In the genomic region with DNA sequence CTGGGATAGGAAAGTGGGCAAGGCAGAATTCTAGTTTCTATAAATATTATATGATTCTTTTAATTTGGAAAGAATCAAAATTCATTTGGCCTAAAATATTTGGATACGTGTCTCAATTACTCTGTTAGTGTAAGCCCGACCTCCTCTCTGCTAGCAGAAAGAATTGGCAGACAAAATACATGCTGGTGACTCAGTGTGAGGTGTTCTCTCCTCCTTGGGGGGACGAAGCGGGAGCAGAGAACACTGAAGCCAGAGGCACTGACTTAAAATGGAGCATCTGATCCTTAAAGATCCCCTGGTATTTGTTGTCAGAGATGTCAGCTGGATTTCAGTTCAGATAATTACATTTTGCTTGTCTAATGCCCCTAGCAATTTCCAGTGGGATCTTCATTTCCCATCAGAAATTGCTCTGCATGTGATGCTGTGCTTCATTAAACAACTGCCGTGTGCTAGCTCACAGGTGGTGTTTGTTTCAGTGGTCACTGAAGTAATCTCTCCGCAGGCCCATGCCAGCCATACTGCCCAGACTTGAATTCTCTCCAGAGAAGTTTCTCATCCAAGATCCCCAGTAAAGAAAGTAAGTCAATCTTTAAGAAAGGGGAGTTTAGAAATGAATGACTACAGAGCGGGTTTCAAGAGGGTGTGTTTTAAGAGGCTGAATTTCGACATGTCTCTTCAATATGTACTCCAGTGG, we compare ENCODE assay signal across 12 cellular contexts.
DNase-seq lines count a peak whose midpoint lies in the region; ATAC-seq and TF ChIP-seq lines count a peak whose summit lies in the region.
"Had no signal": no experiment of that assay in that cellular context is flagged by ENCODE, and none has a peak within 500 bp of the region (broad histone marks: within the 10 kb centered on the region; RNA-seq: fewer than 3 reads in every experiment).

No MANE protein-coding gene starts in this region.

- H4K20me1 ChIP-seq in GM23338 (replicated peaks; ENCODE audit: insufficient read depth), result no peaks in the 10 kb centered on the region

- no peak overlapping the region for H3K4me2 ChIP-seq in GM23338

- H3K36me3 ChIP-seq in GM23338 (ENCODE audit: insufficient read depth), result no peaks in the 10 kb centered on the region

- H3F3A ChIP-seq in GM23338 (replicated peaks; ENCODE audit: low read depth), result no peaks in the 10 kb centered on the region

- DNase-seq in GM23338 (ENCODE audit: low spot score), result no peak
- DNase-seq in RWPE1 (ENCODE audit: low spot score), result peak; percentile 75
- no peak for DNase-seq in osteocyte (ENCODE audit: extremely low spot score, unreplicated experiment)
- no peak for DNase-seq in posterior cingulate gyrus
- DNase-seq in NCI-H2196 (lab: John Stamatoyannopoulos, UW; ENCODE audit: unreplicated experiment), result no peak
- DNase-seq in NCI-H345 (lab: John Stamatoyannopoulos, UW), result no peak
- DNase-seq: activated naive CD8-positive, alpha-beta T cell treated with anti-CD3 and anti-CD28 coated beads, Interleukin-2, amount 50 U/mL, for 24 hours; DMS79; stimulated activated naive CD4-positive, alpha-beta T cell had no signal

- no peak overlapping the region for H3K4me3 Mint-ChIP-seq in GM23338
- no peak overlapping the region for H3K4me3 Mint-ChIP-seq in osteocyte (ENCODE audit: unreplicated experiment)
- H3K4me3 Mint-ChIP-seq: activated naive CD8-positive, alpha-beta T cell treated with anti-CD3 and anti-CD28 coated beads, Interleukin-2, amount 50 U/mL, for 24 hours; T-helper 2 cell treated with Interferon-gamma antibody and Interleukin-4, amounts not matched to agents 5 μg/mL and 100 μg/mL, for 36 hours had no signal

- no peaks in the 10 kb centered on the region for H3K27me3 ChIP-seq in GM23338 (ENCODE audit: insufficient read depth)

- no peaks in the 10 kb centered on the region for H3K79me2 ChIP-seq in GM23338 (replicated peaks; ENCODE audit: insufficient read depth)

- no peak overlapping the region for H3K4me3 ChIP-seq in GM23338

- H3K27ac Mint-ChIP-seq in GM23338, result no peak overlapping the region
- H3K27ac Mint-ChIP-seq in osteocyte (ENCODE audit: unreplicated experiment), result peak overlapping the region; percentile 60
- H3K27ac Mint-ChIP-seq: activated naive CD8-positive, alpha-beta T cell treated with anti-CD3 and anti-CD28 coated beads, Interleukin-2, amount 50 U/mL, for 24 hours; T-helper 2 cell treated with Interferon-gamma antibody and Interleukin-4, amounts not matched to agents 5 μg/mL and 100 μg/mL, for 36 hours had no signal

- peaks cover 1% of the 10 kb centered on the region; the same call in 1 of the 3 replicates for H3K9me3 Mint-ChIP-seq in GM23338
- H3K9me3 Mint-ChIP-seq in osteocyte (ENCODE audit: unreplicated experiment), result no peaks in the 10 kb centered on the region
- H3K9me3 Mint-ChIP-seq: activated naive CD8-positive, alpha-beta T cell treated with anti-CD3 and anti-CD28 coated beads, Interleukin-2, amount 50 U/mL, for 24 hours; T-helper 2 cell treated with Interferon-gamma antibody and Interleukin-4, amounts not matched to agents 5 μg/mL and 100 μg/mL, for 36 hours had no signal

- H3K36me3 Mint-ChIP-seq in GM23338 (ENCODE audit: low read depth) (peaks cover 1% of the 10 kb centered on the region; the same call in 2 of the 3 replicates), osteocyte (ENCODE audit: unreplicated experiment) (no peaks in the 10 kb centered on the region)

- no peaks in the 10 kb centered on the region; the same call in 1 of the 2 replicates for H3K9me2 ChIP-seq in GM23338 (ENCODE audit: insufficient read depth)

- H3K27ac ChIP-seq in GM23338 (ENCODE audit: low read depth), result no peak overlapping the region
- H3K27ac ChIP-seq in RWPE1, result peak overlapping the region; percentile 44; the same call in 1 of the 2 replicates

- peaks cover 1% of the 10 kb centered on the region; the same call in 1 of the 3 replicates for H3K4me1 Mint-ChIP-seq in GM23338
- peaks cover 29% of the 10 kb centered on the region for H3K4me1 Mint-ChIP-seq in osteocyte (ENCODE audit: unreplicated experiment)
- H3K4me1 Mint-ChIP-seq: activated naive CD8-positive, alpha-beta T cell treated with anti-CD3 and anti-CD28 coated beads, Interleukin-2, amount 50 U/mL, for 24 hours had no signal

- ATAC-seq in GM23338 (no peak), esophagus mucosa (peak; percentile 67), GM21390 (IDR thresholded peaks at IDR 0.05; ENCODE audit: unreplicated experiment) (no peak)
- ATAC-seq: activated naive CD8-positive, alpha-beta T cell treated with anti-CD3 and anti-CD28 coated beads, Interleukin-2, amount 50 U/mL, for 24 hours had no signal

- CTCF ChIA-PET in RWPE1 (lab: Yijun Ruan, JAX), result no interaction called here

- intact Hi-C loops in posterior cingulate gyrus (cut with DNase I), result no loop called here

- no peaks in the 10 kb centered on the region for H3K4me1 ChIP-seq in GM23338 (ENCODE audit: insufficient read depth)

- TF ChIP-seq CTCF in GM23338 (conservative IDR thresholded peaks at IDR 0.05; ENCODE audit: low read depth in 2 of 2) (no peak), RWPE1 (conservative IDR thresholded peaks at IDR 0.05; ENCODE audit: low read depth) (no peak), osteocyte (IDR thresholded peaks at IDR 0.05) (no peak)

- H2AFZ ChIP-seq in GM23338, result peak overlapping the region; percentile 0; the same call in 1 of the 2 replicates

- H3K27me3 Mint-ChIP-seq in GM23338 (ENCODE audit: insufficient read depth, low read depth, poor library complexity) (peaks cover 2% of the 10 kb centered on the region), osteocyte (ENCODE audit: unreplicated experiment) (no peaks in the 10 kb centered on the region)
- H3K27me3 Mint-ChIP-seq: activated naive CD8-positive, alpha-beta T cell treated with anti-CD3 and anti-CD28 coated beads, Interleukin-2, amount 50 U/mL, for 24 hours had no signal

- POLR2A ChIA-PET in RWPE1 (lab: Yijun Ruan, JAX; ENCODE audit: low non-redundant PET), result no interaction called here

TF ChIP-seq in GM23338, 12 proteins besides CTCF, POLR2A, EP300 and RAD21:
- no peak for TF ChIP-seq JUNB (IDR thresholded peaks at IDR 0.05; ENCODE audit: unreplicated experiment)
- TF ChIP-seq, protein P1, sequence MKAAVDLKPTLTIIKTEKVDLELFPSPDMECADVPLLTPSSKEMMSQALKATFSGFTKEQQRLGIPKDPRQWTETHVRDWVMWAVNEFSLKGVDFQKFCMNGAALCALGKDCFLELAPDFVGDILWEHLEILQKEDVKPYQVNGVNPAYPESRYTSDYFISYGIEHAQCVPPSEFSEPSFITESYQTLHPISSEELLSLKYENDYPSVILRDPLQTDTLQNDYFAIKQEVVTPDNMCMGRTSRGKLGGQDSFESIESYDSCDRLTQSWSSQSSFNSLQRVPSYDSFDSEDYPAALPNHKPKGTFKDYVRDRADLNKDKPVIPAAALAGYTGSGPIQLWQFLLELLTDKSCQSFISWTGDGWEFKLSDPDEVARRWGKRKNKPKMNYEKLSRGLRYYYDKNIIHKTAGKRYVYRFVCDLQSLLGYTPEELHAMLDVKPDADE (IDR thresholded peaks at IDR 0.05), result no peak
- no peak for TF ChIP-seq CREB1 (CRISPR knock-in tag; IDR thresholded peaks at IDR 0.05; ENCODE audit: low read depth)
- no peak for TF ChIP-seq POLR2AphosphoS5 (IDR thresholded peaks at IDR 0.05; ENCODE audit: low read depth)
- TF ChIP-seq, protein P2, sequence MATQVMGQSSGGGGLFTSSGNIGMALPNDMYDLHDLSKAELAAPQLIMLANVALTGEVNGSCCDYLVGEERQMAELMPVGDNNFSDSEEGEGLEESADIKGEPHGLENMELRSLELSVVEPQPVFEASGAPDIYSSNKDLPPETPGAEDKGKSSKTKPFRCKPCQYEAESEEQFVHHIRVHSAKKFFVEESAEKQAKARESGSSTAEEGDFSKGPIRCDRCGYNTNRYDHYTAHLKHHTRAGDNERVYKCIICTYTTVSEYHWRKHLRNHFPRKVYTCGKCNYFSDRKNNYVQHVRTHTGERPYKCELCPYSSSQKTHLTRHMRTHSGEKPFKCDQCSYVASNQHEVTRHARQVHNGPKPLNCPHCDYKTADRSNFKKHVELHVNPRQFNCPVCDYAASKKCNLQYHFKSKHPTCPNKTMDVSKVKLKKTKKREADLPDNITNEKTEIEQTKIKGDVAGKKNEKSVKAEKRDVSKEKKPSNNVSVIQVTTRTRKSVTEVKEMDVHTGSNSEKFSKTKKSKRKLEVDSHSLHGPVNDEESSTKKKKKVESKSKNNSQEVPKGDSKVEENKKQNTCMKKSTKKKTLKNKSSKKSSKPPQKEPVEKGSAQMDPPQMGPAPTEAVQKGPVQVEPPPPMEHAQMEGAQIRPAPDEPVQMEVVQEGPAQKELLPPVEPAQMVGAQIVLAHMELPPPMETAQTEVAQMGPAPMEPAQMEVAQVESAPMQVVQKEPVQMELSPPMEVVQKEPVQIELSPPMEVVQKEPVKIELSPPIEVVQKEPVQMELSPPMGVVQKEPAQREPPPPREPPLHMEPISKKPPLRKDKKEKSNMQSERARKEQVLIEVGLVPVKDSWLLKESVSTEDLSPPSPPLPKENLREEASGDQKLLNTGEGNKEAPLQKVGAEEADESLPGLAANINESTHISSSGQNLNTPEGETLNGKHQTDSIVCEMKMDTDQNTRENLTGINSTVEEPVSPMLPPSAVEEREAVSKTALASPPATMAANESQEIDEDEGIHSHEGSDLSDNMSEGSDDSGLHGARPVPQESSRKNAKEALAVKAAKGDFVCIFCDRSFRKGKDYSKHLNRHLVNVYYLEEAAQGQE (IDR thresholded peaks at IDR 0.05; ENCODE audit: unreplicated experiment), result no peak
- no peak for TF ChIP-seq EZH2phosphoT487 (IDR thresholded peaks at IDR 0.05; ENCODE audit: unreplicated experiment)
- no peak for TF ChIP-seq ZNF114 (CRISPR knock-in tag; IDR thresholded peaks at IDR 0.05)
- no peak for TF ChIP-seq ZNF331 (CRISPR knock-in tag; IDR thresholded peaks at IDR 0.05; ENCODE audit: low read depth)
- no peak for TF ChIP-seq NANOG (IDR thresholded peaks at IDR 0.05; ENCODE audit: borderline replicate concordance)
- TF ChIP-seq EZH2 (IDR thresholded peaks at IDR 0.05; ENCODE audit: low read depth, unreplicated experiment), result no peak
